Comparison of ENCODE assay signal across 11 cellular contexts in the genomic region with DNA sequence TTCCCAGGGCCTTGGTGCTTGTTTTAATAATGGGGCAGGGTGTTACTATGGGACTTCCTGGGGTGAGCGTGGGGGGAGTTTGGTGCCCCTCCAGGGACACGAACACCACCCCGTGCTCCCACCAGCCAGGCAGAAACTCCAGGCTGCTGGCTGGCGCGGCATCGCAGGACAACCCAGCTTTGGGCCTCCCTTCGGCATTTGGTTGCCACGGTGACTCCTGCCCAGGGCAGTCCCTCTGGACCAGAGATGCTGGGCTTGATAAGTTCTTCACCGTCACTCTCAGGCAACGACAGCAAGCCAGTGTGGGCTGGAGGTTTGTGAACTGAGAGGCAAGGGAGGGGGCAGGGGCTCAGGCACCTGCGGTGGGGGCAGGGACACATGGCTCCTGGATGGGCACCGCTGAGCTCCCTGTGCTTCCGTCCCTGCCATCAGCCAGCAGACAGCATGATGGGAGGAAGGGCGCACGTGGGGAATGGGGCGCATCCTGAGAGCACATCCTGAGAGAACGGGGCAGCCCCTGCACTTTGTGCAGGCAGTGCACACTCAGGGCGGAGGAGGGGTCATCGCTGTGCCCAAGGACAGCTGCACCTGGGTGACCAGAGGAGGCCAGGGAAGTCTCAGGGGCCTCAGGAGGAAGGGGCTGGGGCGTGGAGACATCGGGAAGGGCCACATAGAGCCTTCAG.
A peak's percentile ranks its signal among the peaks of the same experiment; 100 is the strongest.
DNase-seq lines count a peak whose midpoint lies in the region; ATAC-seq and TF ChIP-seq lines count a peak whose summit lies in the region.
"Had no signal": no experiment of that assay in that cellular context is flagged by ENCODE, and none has a peak within 500 bp of the region (broad histone marks: within the 10 kb centered on the region; RNA-seq: fewer than 3 reads in every experiment).

No MANE protein-coding gene starts in this region.

- no peaks in the 10 kb centered on the region for H3K36me3 ChIP-seq in mucosa of descending colon (ENCODE audit: low read depth)
- H3K36me3 ChIP-seq: gastrocnemius medialis had no signal

- intact Hi-C loops in mucosa of descending colon (cut with DNase I, micrococcal nuclease): loop anchor here (2.0 to 5.0 kb wide), 2 partner anchors 270 to 272 kb away; no protein-coding TSS in a partner anchor

- ATAC-seq in HG03432 (IDR thresholded peaks at IDR 0.05; ENCODE audit: unreplicated experiment) (peak; percentile 16), mucosa of descending colon (peak; percentile 3), GM21529 (IDR thresholded peaks at IDR 0.05; ENCODE audit: unreplicated experiment) (no peak)

- H3K36me3 Mint-ChIP-seq in chondrocyte (ENCODE audit: low read depth): no peaks in the 10 kb centered on the region

- no peak for TF ChIP-seq CTCF in chondrocyte (IDR thresholded peaks at IDR 0.05)
- no peak for TF ChIP-seq CTCF in mucosa of descending colon (IDR thresholded peaks at IDR 0.05)

- H3K9me3 ChIP-seq in mucosa of descending colon: no peaks in the 10 kb centered on the region
- H3K9me3 ChIP-seq: body of pancreas, gastrocnemius medialis, spleen had no signal

- no peak overlapping the region for H3K4me3 ChIP-seq in mucosa of descending colon
- H3K4me3 ChIP-seq: body of pancreas, gastrocnemius medialis had no signal

- no peaks in the 10 kb centered on the region for H3K9me3 Mint-ChIP-seq in chondrocyte (ENCODE audit: low read depth)

- peaks cover 2% of the 10 kb centered on the region for H3K4me1 ChIP-seq in mucosa of descending colon (ENCODE audit: low read depth)

- H3K4me1 Mint-ChIP-seq in chondrocyte (ENCODE audit: low read depth): peaks cover 24% of the 10 kb centered on the region

- H3K27ac Mint-ChIP-seq in chondrocyte (ENCODE audit: unreplicated experiment): peak overlapping the region; percentile 47

- DNase-seq in NCI-H1105 treated with DMSO at 0.1 percent for 48 hours (lab: John Stamatoyannopoulos, UW) (peak; percentile 17), NCI-H1105 (lab: John Stamatoyannopoulos, UW) (no peak), chondrocyte (ENCODE audit: low spot score) (no peak), mucosa of descending colon (no peak), foreskin melanocyte (no peak), NCI-H2029 treated with DMSO at 0.1 percent for 48 hours (lab: John Stamatoyannopoulos, UW) (no peak)

- H3K4me3 Mint-ChIP-seq in chondrocyte (ENCODE audit: unreplicated experiment): no peak overlapping the region

- H3K27me3 Mint-ChIP-seq in chondrocyte (ENCODE audit: low read depth): no peaks in the 10 kb centered on the region
